In genomic region chr19:3275068-3275582, GRCh38 we compare ENCODE assay signal across 9 cellular contexts. TPM values are rescaled to one million over a fixed set of nuclear protein-coding genes. Genes with fewer than 3 reads are reported as not detected.
DNase-seq lines count a peak whose midpoint lies in the region; ATAC-seq and TF ChIP-seq lines count a peak whose summit lies in the region.
"Had no signal": no experiment of that assay in that cellular context is flagged by ENCODE, and none has a peak within 500 bp of the region (broad histone marks: within the 10 kb centered on the region; RNA-seq: fewer than 3 reads in every experiment).

No MANE protein-coding gene starts in this region.

- ATAC-seq in HG02588 (IDR thresholded peaks at IDR 0.05; ENCODE audit: unreplicated experiment) (no peak), HG03565 (IDR thresholded peaks at IDR 0.05; ENCODE audit: unreplicated experiment) (no peak)

- no peaks in the 10 kb centered on the region for H3K9me3 ChIP-seq in MG63

- H3K9me3 Mint-ChIP-seq in activated CD4-positive, alpha-beta memory T cell treated with anti-CD3 and anti-CD28 coated beads for 36 hours = peaks cover 7% of the 10 kb centered on the region

- peak overlapping the region; percentile 46 for H3K4me3 ChIP-seq in MG63
- H3K4me3 ChIP-seq in fibroblast of the aortic adventitia (ENCODE audit: low read depth, low read length) = peak overlapping the region; percentile 60

- no peaks in the 10 kb centered on the region; the same call in 1 of the 2 replicates for H3K27me3 ChIP-seq in MG63

- peaks cover 10% of the 10 kb centered on the region for H3K4me1 Mint-ChIP-seq in activated CD4-positive, alpha-beta memory T cell treated with anti-CD3 and anti-CD28 coated beads for 36 hours (ENCODE audit: low read depth)

- peak overlapping the region; percentile 67 for H3K27ac Mint-ChIP-seq in activated CD4-positive, alpha-beta memory T cell treated with anti-CD3 and anti-CD28 coated beads for 36 hours

- intact Hi-C loops in activated CD4-positive, alpha-beta memory T cell treated with anti-CD3 and anti-CD28 coated beads for 36 hours (cut with micrococcal nuclease) = no loop called here

- H3K27me3 Mint-ChIP-seq in activated CD4-positive, alpha-beta memory T cell treated with anti-CD3 and anti-CD28 coated beads for 36 hours = peaks cover 14% of the 10 kb centered on the region

- POLR2A ChIA-PET in activated CD4-positive, alpha-beta memory T cell treated with anti-CD3 and anti-CD28 coated beads for 36 hours (lab: Charles Lee) = no interaction called here

- DNase-seq in MG63 (no peak), fibroblast of the aortic adventitia (ENCODE audit: low read depth) (no peak), inferior parietal cortex (ENCODE audit: extremely low spot score) (no peak)
- peak; percentile 56 for DNase-seq in activated CD4-positive, alpha-beta memory T cell treated with anti-CD3 and anti-CD28 coated beads for 36 hours
- peak; percentile 44 for DNase-seq in stimulated activated CD4-positive, alpha-beta T cell treated with anti-CD3 and anti-CD28 coated beads, Interleukin-12 subunit alpha, Interleukin-12 subunit beta, amount 100 ng/mL, for 4 hours

- peak overlapping the region; percentile 80 for H3K4me3 Mint-ChIP-seq in activated CD4-positive, alpha-beta memory T cell treated with anti-CD3 and anti-CD28 coated beads for 36 hours

- H3K36me3 ChIP-seq in MG63 = no peaks in the 10 kb centered on the region

- CTCF ChIA-PET in activated CD4-positive, alpha-beta memory T cell treated with anti-CD3 and anti-CD28 coated beads for 36 hours (lab: Charles Lee) = interaction anchor here (0.9 to 1.9 kb wide), 7 partner anchors 9 to 324 kb away, joined by 3 to 11 read pairs (median 3); no protein-coding TSS in a partner anchor

- TF ChIP-seq CTCF in GM12873 (IDR thresholded peaks at IDR 0.05; ENCODE audit: insufficient read depth, low read depth, low read length, missing control alignments) = peak; percentile 69
- peak; percentile 50 for TF ChIP-seq CTCF in fibroblast of the aortic adventitia (IDR thresholded peaks at IDR 0.05; ENCODE audit: insufficient read depth, low read length)

- H3K36me3 Mint-ChIP-seq in activated CD4-positive, alpha-beta memory T cell treated with anti-CD3 and anti-CD28 coated beads for 36 hours = no peaks in the 10 kb centered on the region

RNA-seq across cellular contexts. Expression of gene CELF5, which starts 50.7 kb away (rescaled TPM):
- not detected in 2 replicates for total RNA-seq in MG63 (2014; rRNA removed; shearing (Covaris generic); ENCODE audit: low replicate concordance)
- under 1 TPM in 1 of 2 experiments, not detected in 1; 0.14 TPM for total RNA-seq in activated CD4-positive, alpha-beta memory T cell treated with anti-CD3 and anti-CD28 coated beads for 36 hours
- not detected in 2 replicates for total RNA-seq in fibroblast of the aortic adventitia (ENCODE audit: low replicate concordance)
- total RNA-seq: subcutaneous adipose tissue had no signal

Comparison
In these comparisons a context has a peak if more than half of its experiments do, and no peak if none do; other contexts are left out.
1. DNase-seq: peak in activated CD4-positive, alpha-beta memory T cell treated with anti-CD3 and anti-CD28 coated beads for 36 hours (single experiment) and stimulated activated CD4-positive, alpha-beta T cell treated with anti-CD3 and anti-CD28 coated beads, Interleukin-12 subunit alpha, Interleukin-12 subunit beta, amount 100 ng/mL, for 4 hours (single experiment); none in MG63 (single experiment), fibroblast of the aortic adventitia (single experiment) and inferior parietal cortex (single experiment).